ENCODE assay signal across 31 cellular contexts in the genomic region with DNA sequence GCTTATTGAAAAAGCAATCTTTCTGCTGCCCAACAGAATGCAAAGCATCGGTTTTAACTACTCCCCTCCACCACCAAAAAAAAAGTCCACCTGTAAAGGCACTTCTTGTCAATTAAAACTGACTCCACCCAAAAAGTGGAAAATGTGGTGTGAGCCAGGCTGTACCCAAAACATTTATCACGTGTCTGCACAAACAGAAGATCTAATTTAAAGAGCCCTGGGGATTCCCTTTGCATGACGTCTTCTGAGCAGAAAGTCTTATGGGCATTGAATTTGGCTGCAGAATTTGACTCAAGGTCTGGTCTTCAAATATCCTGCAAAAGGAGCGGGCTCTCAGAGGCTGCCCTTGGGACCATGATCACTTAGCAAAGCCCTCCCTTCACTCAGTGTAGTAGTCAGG.
DNase-seq lines count a peak whose midpoint lies in the region; TF ChIP-seq lines count a peak whose summit lies in the region.
"Had no signal": no experiment of that assay in that cellular context is flagged by ENCODE, and none has a peak within 500 bp of the region (broad histone marks: within the 10 kb centered on the region; RNA-seq: fewer than 3 reads in every experiment).

No MANE protein-coding gene starts in this region.

- BruUV-seq in OCI-LY7 (replicated peaks; lab: Mats Ljungman, UMichigan): no TSS peak

- peaks cover 4% of the 10 kb centered on the region for H3K9me3 Mint-ChIP-seq in glutamatergic neuron (ENCODE audit: unreplicated experiment)
- H3K9me3 Mint-ChIP-seq: CD4-positive, alpha-beta T cell; CD8-positive, alpha-beta T cell had no signal

- peaks cover 5% of the 10 kb centered on the region for H3K27me3 Mint-ChIP-seq in glutamatergic neuron (ENCODE audit: unreplicated experiment)
- H3K27me3 Mint-ChIP-seq: CD4-positive, CD25-positive, alpha-beta regulatory T cell had no signal

- DNase-seq in Karpas-422 (peak; percentile 94), glutamatergic neuron (peak; percentile 26), OCI-LY7 (ENCODE audit: low spot score) (no peak), AG08395 (ENCODE audit: low spot score) (no peak)
- DNase-seq: 8988T; ACHN; AML-193; BE2C; C1 segment of cervical spinal cord; Caco-2; Calu3; CD4-positive, alpha-beta memory T cell; CD4-positive, alpha-beta T cell; CD4-positive, CD25-positive, alpha-beta regulatory T cell; CD8-positive, alpha-beta memory T cell; CD8-positive, alpha-beta T cell; COR-L47; DMS 273 treated with DMSO at 0.1 percent for 48 hours; DMS153; DMS53; DMS79; DMS79 treated with DMSO at 0.1 percent for 48 hours; DND-41; EL had no signal

- peaks cover 11% of the 10 kb centered on the region for H3K4me1 Mint-ChIP-seq in glutamatergic neuron (ENCODE audit: low read depth, unreplicated experiment)
- H3K4me1 Mint-ChIP-seq: B cell; CD14-positive monocyte; CD4-positive, alpha-beta memory T cell; CD4-positive, CD25-positive, alpha-beta regulatory T cell; CD8-positive, alpha-beta memory T cell had no signal

- peak overlapping the region; percentile 52 for H3K4me3 ChIP-seq in Karpas-422 (ENCODE audit: low read length)
- H3K4me3 ChIP-seq in OCI-LY7 (ENCODE audit: low read depth, low read length, poor library complexity, severe bottlenecking): no peak overlapping the region
- H3K4me3 ChIP-seq: A549; BLaER1; BLaER1 treated with 17β-estradiol and CSF1 and Interleukin-3, amounts not matched to agents 10 nM and 100 nM had no signal

- H3K9ac ChIP-seq in Karpas-422 (ENCODE audit: low read length): peak overlapping the region; percentile 68
- H3K9ac ChIP-seq: BLaER1; BLaER1 treated with 17β-estradiol and CSF1 and Interleukin-3, amounts not matched to agents 10 nM and 100 nM had no signal

- no peaks in the 10 kb centered on the region for H3K9me3 ChIP-seq in Karpas-422 (ENCODE audit: low read length)
- H3K9me3 ChIP-seq in OCI-LY7 (ENCODE audit: low read length): no peaks in the 10 kb centered on the region
- H3K9me3 ChIP-seq: A549; BE2C; BLaER1; BLaER1 treated with 17β-estradiol and CSF1 and Interleukin-3, amounts not matched to agents 10 nM and 100 nM; Caco-2 had no signal

- H3K27me3 ChIP-seq in Karpas-422 (ENCODE audit: low read length): no peaks in the 10 kb centered on the region
- H3K27me3 ChIP-seq: BE2C; BLaER1; BLaER1 treated with 17β-estradiol and CSF1 and Interleukin-3, amounts not matched to agents 10 nM and 100 nM had no signal

- POLR2A ChIA-PET in OCI-LY7 (lab: Charles Lee): no interaction called here

- CTCF ChIA-PET in OCI-LY7 (lab: Charles Lee; ENCODE audit: unreplicated experiment): no interaction called here

- H3K4me3 Mint-ChIP-seq in glutamatergic neuron (ENCODE audit: unreplicated experiment): no peak overlapping the region
- H3K4me3 Mint-ChIP-seq: B cell; CD14-positive monocyte; CD4-positive, alpha-beta memory T cell; CD4-positive, alpha-beta T cell; CD4-positive, CD25-positive, alpha-beta regulatory T cell; CD8-positive, alpha-beta memory T cell; CD8-positive, alpha-beta T cell had no signal

- H4K20me1 ChIP-seq in Karpas-422 (ENCODE audit: insufficient read depth, low read depth, low read length) (no peaks in the 10 kb centered on the region), OCI-LY7 (ENCODE audit: insufficient read depth, low read length) (no peaks in the 10 kb centered on the region)
- H4K20me1 ChIP-seq: BLaER1; BLaER1 treated with 17β-estradiol and CSF1 and Interleukin-3, amounts not matched to agents 10 nM and 100 nM had no signal

- TF ChIP-seq CTCF in glutamatergic neuron (IDR thresholded peaks at IDR 0.05; ENCODE audit: partially characterized antibody, unreplicated experiment) (no peak), OCI-LY7 (conservative IDR thresholded peaks at IDR 0.05; ENCODE audit: low read length) (no peak)

- H3K27ac ChIP-seq in Karpas-422 (ENCODE audit: low read length) (peak overlapping the region; percentile 97), OCI-LY7 (ENCODE audit: low read depth, low read length, poor library complexity, severe bottlenecking) (no peak overlapping the region)
- H3K27ac ChIP-seq: 22Rv1; A549; BLaER1; BLaER1 treated with 17β-estradiol and CSF1 and Interleukin-3, amounts not matched to agents 10 nM and 100 nM; C4-2B had no signal

- intact Hi-C loops in OCI-LY7 (cut with micrococcal nuclease; ENCODE audit: unreplicated experiment): no loop called here

- no peaks in the 10 kb centered on the region for H3K36me3 Mint-ChIP-seq in glutamatergic neuron (ENCODE audit: unreplicated experiment)
- H3K36me3 Mint-ChIP-seq: CD14-positive monocyte; CD4-positive, alpha-beta memory T cell; CD4-positive, CD25-positive, alpha-beta regulatory T cell; CD8-positive, alpha-beta memory T cell; CD8-positive, alpha-beta T cell had no signal

- H2AFZ ChIP-seq in Karpas-422 (ENCODE audit: low read length) (no peak overlapping the region), OCI-LY7 (ENCODE audit: low read length) (no peak overlapping the region)

- H3K4me2 ChIP-seq in Karpas-422 (ENCODE audit: low read depth, low read length, poor library complexity, severe bottlenecking) (peak overlapping the region; percentile 70), OCI-LY7 (ENCODE audit: low read length) (no peak overlapping the region)
- H3K4me2 ChIP-seq: A549; BLaER1; BLaER1 treated with 17β-estradiol and CSF1 and Interleukin-3, amounts not matched to agents 10 nM and 100 nM had no signal

- H3K4me1 ChIP-seq in Karpas-422 (ENCODE audit: low read length) (peaks cover 67% of the 10 kb centered on the region), OCI-LY7 (ENCODE audit: insufficient read depth, low read length, poor library complexity, severe bottlenecking) (no peaks in the 10 kb centered on the region)
- H3K4me1 ChIP-seq: A549; BE2C; BLaER1; BLaER1 treated with 17β-estradiol and CSF1 and Interleukin-3, amounts not matched to agents 10 nM and 100 nM had no signal

- H3K27ac Mint-ChIP-seq in glutamatergic neuron (ENCODE audit: unreplicated experiment): no peak overlapping the region
- H3K27ac Mint-ChIP-seq: B cell; CD14-positive monocyte; CD4-positive, alpha-beta memory T cell; CD4-positive, alpha-beta T cell; CD8-positive, alpha-beta memory T cell; CD8-positive, alpha-beta T cell had no signal

- H3K9me2 ChIP-seq in Karpas-422 (replicated peaks; ENCODE audit: insufficient read depth, low read length) (no peaks in the 10 kb centered on the region), OCI-LY7 (ENCODE audit: insufficient read depth, low read length) (no peaks in the 10 kb centered on the region)

- H3K79me2 ChIP-seq in Karpas-422 (ENCODE audit: low read length): no peaks in the 10 kb centered on the region
- no peaks in the 10 kb centered on the region for H3K79me2 ChIP-seq in OCI-LY7 (ENCODE audit: insufficient read depth, low read depth, low read length)

- H3K36me3 ChIP-seq in Karpas-422 (ENCODE audit: insufficient read depth, low read length) (no peaks in the 10 kb centered on the region), OCI-LY7 (ENCODE audit: insufficient read depth, low read length) (no peaks in the 10 kb centered on the region)
- H3K36me3 ChIP-seq: BE2C; BLaER1; BLaER1 treated with 17β-estradiol and CSF1 and Interleukin-3, amounts not matched to agents 10 nM and 100 nM had no signal

Comparison
In these comparisons a context has a peak if more than half of its experiments do, and no peak if none do; other contexts are left out.
1. DNase-seq: peak in Karpas-422 (single experiment) and glutamatergic neuron (single experiment); none in OCI-LY7 (single experiment) and AG08395 (single experiment).